In the genomic region with DNA sequence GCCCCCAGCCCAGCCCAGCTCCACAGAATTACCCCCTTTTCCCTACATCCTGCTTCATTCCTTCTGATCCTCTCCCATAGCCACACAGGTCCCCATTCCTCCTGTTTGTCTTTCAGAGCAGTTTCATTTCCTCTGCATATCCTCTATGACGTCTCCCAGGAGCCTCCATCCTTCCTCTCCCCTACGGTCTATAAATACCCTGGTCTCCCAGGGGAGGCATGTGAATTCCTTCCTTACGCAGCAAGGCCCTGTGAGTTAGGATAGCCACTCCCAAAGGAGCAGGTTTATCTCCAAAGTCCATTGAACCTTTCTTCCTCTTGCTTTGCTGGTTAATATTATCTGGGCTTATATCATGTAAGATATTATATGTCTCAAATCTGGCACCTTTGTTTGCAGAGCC, we compare ENCODE assay signal across 25 cellular contexts. TPM values are rescaled to one million over a fixed set of nuclear protein-coding genes. Genes with fewer than 3 reads are reported as not detected.
DNase-seq lines count a peak whose midpoint lies in the region; ATAC-seq and TF ChIP-seq lines count a peak whose summit lies in the region.
"Had no signal": no experiment of that assay in that cellular context is flagged by ENCODE, and none has a peak within 500 bp of the region (broad histone marks: within the 10 kb centered on the region; RNA-seq: fewer than 3 reads in every experiment).

No MANE protein-coding gene starts in this region.

- H2AK5ac ChIP-seq in H9 (ENCODE audit: insufficient read length, low read length) (no peak overlapping the region), mesenchymal stem cell (ENCODE audit: low read length, severe bottlenecking) (no peak overlapping the region)

- WGBS in H9 (ENCODE audit: extremely low coverage, insufficient read length, low lambda C conversion rate): no CpG with 5 or more reads among the region's 3 CpGs
- WGBS in mesenchymal stem cell: 11% methylated on average over 3 of the region's 3 CpGs

- H3K14ac ChIP-seq in H9 (ENCODE audit: insufficient read depth, low read length) (no peak overlapping the region), mesenchymal stem cell (ENCODE audit: low read length in 2 of 2) (no peak overlapping the region)

- H2BK15ac ChIP-seq in H9 (ENCODE audit: low read depth, low read length) (no peak overlapping the region), mesenchymal stem cell (ENCODE audit: low read depth, poor library complexity, severe bottlenecking) (no peak overlapping the region)

- no peak overlapping the region for H3K23ac ChIP-seq in H9 (ENCODE audit: insufficient read length, low read depth, low read length)
- H3K23ac ChIP-seq in mesenchymal stem cell (ENCODE audit: low read length in 2 of 2): no peak overlapping the region

- peaks cover 28% of the 10 kb centered on the region for H3K27me3 Mint-ChIP-seq in H9 (ENCODE audit: low read depth)

- no peak overlapping the region for H3K56ac ChIP-seq in H9 (ENCODE audit: insufficient read length, low read depth, low read length)

- H3K27ac ChIP-seq in H9 (ENCODE audit: insufficient read length, low read depth, low read length) (no peak overlapping the region), brain microvascular endothelial cell (no peak overlapping the region), mesenchymal stem cell (ENCODE audit: low read length, poor library complexity, severe bottlenecking) (no peak overlapping the region)
- H3K27ac ChIP-seq: parathyroid adenoma, right lobe of liver, thyroid gland had no signal

- H3K18ac ChIP-seq in H9 (ENCODE audit: insufficient read length, low read depth, low read length) (no peak overlapping the region), mesenchymal stem cell (ENCODE audit: low read depth in 1 of 2, low read length in 2 of 2) (no peak overlapping the region)

- peaks cover 2 to 8% (median 5%) of the 10 kb centered on the region in 3 experiments; a peak in 6 of 7 replicates for H3K36me3 Mint-ChIP-seq in H9 (ENCODE audit: insufficient read depth in 1 of 3, low read depth in 3 of 3)
- H3K36me3 Mint-ChIP-seq: brain, natural killer cell had no signal

- H3K79me2 ChIP-seq in H9 (ENCODE audit: insufficient read depth, low read length): no peaks in the 10 kb centered on the region
- H3K79me2 ChIP-seq: parathyroid adenoma had no signal

- no peaks in the 10 kb centered on the region for H3K79me1 ChIP-seq in H9 (ENCODE audit: insufficient read depth, low read depth, low read length, poor library complexity, severe bottlenecking)
- no peaks in the 10 kb centered on the region for H3K79me1 ChIP-seq in mesenchymal stem cell (replicated peaks; ENCODE audit: low read length, poor library complexity, severe bottlenecking)

- H3K4me2 ChIP-seq in H9 (ENCODE audit: insufficient read depth, insufficient read length, low read length): peak overlapping the region; percentile 10
- no peak overlapping the region for H3K4me2 ChIP-seq in mesenchymal stem cell (ENCODE audit: low read length, poor library complexity, severe bottlenecking)

- ATAC-seq in HG02759 (IDR thresholded peaks at IDR 0.05; ENCODE audit: unreplicated experiment) (no peak), HG03378 (IDR thresholded peaks at IDR 0.05; ENCODE audit: unreplicated experiment) (no peak)
- ATAC-seq: HCT116, natural killer cell, right lobe of liver had no signal

- H2BK120ac ChIP-seq in H9 (ENCODE audit: low read depth, low read length, poor library complexity, severe bottlenecking) (no peak overlapping the region), mesenchymal stem cell (ENCODE audit: low read depth, low read length) (no peak overlapping the region)

- H4K8ac ChIP-seq in H9 (replicated peaks; ENCODE audit: insufficient read length, low read depth, low read length) (no peak overlapping the region), mesenchymal stem cell (ENCODE audit: low read length) (no peak overlapping the region)

- H3K4me3 ChIP-seq in AG04449 (ENCODE audit: low read depth, low read length) (no peak overlapping the region), brain microvascular endothelial cell (ENCODE audit: low read depth, low read length) (no peak overlapping the region), mesenchymal stem cell (ENCODE audit: insufficient read depth in 1 of 2, low read depth in 1 of 2, low read length in 2 of 2) (no peak overlapping the region)
- H3K4me3 ChIP-seq: right lobe of liver, thyroid gland had no signal

- no peak overlapping the region for H4K5ac ChIP-seq in H9 (ENCODE audit: insufficient read length, low read depth, low read length)

- POLR2A ChIA-PET in AG04449 (lab: Yijun Ruan, JAX): interaction anchor here (0.7 kb wide), 1 partner anchor 12 kb away, joined by 3 read pairs; no protein-coding TSS in a partner anchor

- H2BK5ac ChIP-seq in H9 (ENCODE audit: insufficient read length, low read length) (no peak overlapping the region), mesenchymal stem cell (ENCODE audit: low read depth, low read length, poor library complexity, severe bottlenecking) (no peak overlapping the region)

- no peaks in the 10 kb centered on the region for H3K27me3 ChIP-seq in H9 (ENCODE audit: insufficient read depth, low read length)
- no peaks in the 10 kb centered on the region for H3K27me3 ChIP-seq in brain microvascular endothelial cell (replicated peaks)
- peaks cover 0 to 31% of the 10 kb centered on the region in 2 experiments for H3K27me3 ChIP-seq in mesenchymal stem cell (ENCODE audit: control insufficient read depth in 1 of 2, insufficient read depth in 1 of 2, low read length in 2 of 2)
- H3K27me3 ChIP-seq: right lobe of liver, thyroid gland had no signal

- H4K91ac ChIP-seq in H9 (ENCODE audit: insufficient read length, low read depth, low read length) (no peak overlapping the region), mesenchymal stem cell (ENCODE audit: low read length) (no peak overlapping the region)

- in situ Hi-C loops in brain microvascular endothelial cell (cut with HindIII; ENCODE audit: low pct_ligation_motif_present, low sequenced_read_pairs): no loop called here

- peaks cover 17 to 37% of the 10 kb centered on the region in 2 experiments for H3K9me3 Mint-ChIP-seq in H9
- H3K9me3 Mint-ChIP-seq: natural killer cell had no signal

- H2BK12ac ChIP-seq in H9 (ENCODE audit: insufficient read length, low read depth, low read length) (no peak overlapping the region), mesenchymal stem cell (ENCODE audit: low read length in 2 of 2) (no peak overlapping the region)

- H2AFZ ChIP-seq in H9 (ENCODE audit: low read length): no peak overlapping the region
- H2AFZ ChIP-seq in mesenchymal stem cell (ENCODE audit: low read depth, low read length): no peak overlapping the region
- H2AFZ ChIP-seq: parathyroid adenoma had no signal

- H3K4ac ChIP-seq in H9 (ENCODE audit: low read depth, low read length) (no peak overlapping the region), mesenchymal stem cell (ENCODE audit: low read depth in 1 of 2, low read length in 2 of 2) (no peak overlapping the region)

- no peak overlapping the region for H3K9ac ChIP-seq in H9 (ENCODE audit: extremely low read depth, insufficient read length, low read length)
- no peak overlapping the region for H3K9ac ChIP-seq in mesenchymal stem cell (ENCODE audit: low read length)
- H3K9ac ChIP-seq: parathyroid adenoma had no signal

- peak; percentile 12 for DNase-seq in AG04449 (ENCODE audit: low read depth, low spot score)
- DNase-seq in H9: no peak
- peak; percentile 61 for DNase-seq in brain microvascular endothelial cell
- DNase-seq in mesenchymal stem cell: peak; percentile 67
- DNase-seq in stimulated activated CD4-positive, alpha-beta T cell treated with anti-CD3 and anti-CD28 coated beads, Interleukin-4, amount 100 ng/mL, for 4 hours: no peak
- no peak for DNase-seq in mesenteric fat pad (ENCODE audit: low spot score)
- DNase-seq: activated CD4-positive, alpha-beta T cell treated with anti-CD3 and anti-CD28 coated beads, Interleukin-2, amount 10 ng/mL, durations not matched to agents 24 days and 14 days; activated CD8-positive, alpha-beta memory T cell treated with anti-CD3 and anti-CD28 coated beads, Interleukin-2, amount 50 U/mL, for 4 hours; activated naive CD8-positive, alpha-beta T cell treated with anti-CD3 and anti-CD28 coated beads, Interleukin-2, amount 10 ng/mL, durations not matched to agents 7 days and 5 days; DMS79 treated with DMSO at 0.1 percent for 48 hours; foreskin melanocyte; natural killer cell; NCI-H1417 treated with DMSO at 0.1 percent for 48 hours; NCI-H2171; NCI-H748 treated with DMSO at 0.1 percent for 48 hours; right lobe of liver; stimulated activated naive CD4-positive, alpha-beta T cell; SW 1271; thyroid gland had no signal

- H3K36me3 ChIP-seq in brain microvascular endothelial cell (replicated peaks): no peaks in the 10 kb centered on the region
- H3K36me3 ChIP-seq in mesenchymal stem cell (ENCODE audit: control insufficient read depth in 1 of 2, insufficient read depth in 2 of 2, low read depth in 1 of 2, low read length in 2 of 2): no peaks in the 10 kb centered on the region
- H3K36me3 ChIP-seq: right lobe of liver, thyroid gland had no signal

- peaks cover 14 to 16% of the 10 kb centered on the region in 2 experiments for H3K4me1 Mint-ChIP-seq in H9
- H3K4me1 Mint-ChIP-seq: brain had no signal

- TF ChIP-seq CTCF in AG04449 (IDR thresholded peaks at IDR 0.05; ENCODE audit: insufficient read depth, low read length, missing control alignments) (no peak), H9 (conservative IDR thresholded peaks at IDR 0.05) (no peak), brain microvascular endothelial cell (IDR thresholded peaks at IDR 0.05; ENCODE audit: low read depth, low read length, missing control alignments) (no peak)

- H2BK20ac ChIP-seq in H9 (ENCODE audit: low read depth, low read length, poor library complexity, severe bottlenecking): no peak overlapping the region

- no peaks in the 10 kb centered on the region for H3K23me2 ChIP-seq in H9 (ENCODE audit: insufficient read length, low read depth, low read length, poor library complexity, severe bottlenecking)

- peaks cover 7% of the 10 kb centered on the region; the same call in 1 of the 2 replicates for H3K4me1 ChIP-seq in H9 (ENCODE audit: insufficient read depth, low read length)
- peaks cover 3% of the 10 kb centered on the region for H3K4me1 ChIP-seq in mesenchymal stem cell (ENCODE audit: control insufficient read depth, insufficient read depth, low read depth, low read length)
- H3K4me1 ChIP-seq: parathyroid adenoma, right lobe of liver, thyroid gland had no signal

- CTCF ChIA-PET in AG04449 (lab: Yijun Ruan, JAX): interaction anchor here (1.8 kb wide), 1 partner anchor 14 kb away, joined by 5 read pairs; no protein-coding TSS in a partner anchor

- H3K27ac Mint-ChIP-seq in H9: no peak overlapping the region; a peak in 1 of 7 replicates
- H3K27ac Mint-ChIP-seq: activated CD4-positive, alpha-beta T cell treated with anti-CD3 and anti-CD28 coated beads, Interleukin-2, amount 10 ng/mL, durations not matched to agents 24 days and 14 days; activated naive CD8-positive, alpha-beta T cell treated with anti-CD3 and anti-CD28 coated beads, Interleukin-2, amount 10 ng/mL, durations not matched to agents 7 days and 5 days; brain; natural killer cell had no signal

- peaks cover 5% of the 10 kb centered on the region for H3K9me3 ChIP-seq in H9 (ENCODE audit: control insufficient read depth, low read depth, low read length)
- H3K9me3 ChIP-seq in mesenchymal stem cell (ENCODE audit: control insufficient read depth, low read length): no peaks in the 10 kb centered on the region
- H3K9me3 ChIP-seq: right lobe of liver, thyroid gland had no signal

- H4K20me1 ChIP-seq in H9 (ENCODE audit: control insufficient read depth, insufficient read depth, insufficient read length): no peaks in the 10 kb centered on the region

- H3K4me3 Mint-ChIP-seq in H9: no peak overlapping the region
- H3K4me3 Mint-ChIP-seq: activated CD4-positive, alpha-beta T cell treated with anti-CD3 and anti-CD28 coated beads, Interleukin-2, amount 10 ng/mL, durations not matched to agents 24 days and 14 days; activated naive CD8-positive, alpha-beta T cell treated with anti-CD3 and anti-CD28 coated beads, Interleukin-2, amount 10 ng/mL, durations not matched to agents 7 days and 5 days; brain; natural killer cell had no signal

- H3T11ph ChIP-seq in H9 (ENCODE audit: low read length): no peak overlapping the region

RNA-seq across cellular contexts. Expression of a gene that starts 8.4 kb away (rescaled TPM):
- 0.18 and 0.24 TPM in 2 replicates for total RNA-seq in H9 (2021)
- polyA plus RNA-seq in mesenchymal stem cell (2013, experiment 1 of 2): 3.0 TPM
- polyA plus RNA-seq in mesenchymal stem cell (2013, experiment 2 of 2): 2.9 TPM
- 5.6 TPM for total RNA-seq in mesenteric fat pad
- total RNA-seq: MCF 10A had no signal

Comparison
In these comparisons a context has a peak if more than half of its experiments do, and no peak if none do; other contexts are left out.
1. DNase-seq: peak in AG04449 (single experiment), brain microvascular endothelial cell (single experiment) and mesenchymal stem cell (single experiment); none in H9 (single experiment), stimulated activated CD4-positive, alpha-beta T cell treated with anti-CD3 and anti-CD28 coated beads, Interleukin-4, amount 100 ng/mL, for 4 hours (0 of 2) and mesenteric fat pad (single experiment).